Comparison of ENCODE assay signal across 1 cellular context in genomic region chr19:664913-665443, GRCh38.
TF ChIP-seq lines count a peak whose summit lies in the region.

No MANE protein-coding gene starts in this region.

TF ChIP-seq in SK-N-SH, 30 proteins besides CTCF, POLR2A, EP300 and RAD21 (continued from another document):
- TF ChIP-seq CHD2 (IDR thresholded peaks at IDR 0.05; ENCODE audit: low read length, partially characterized antibody) (peak; percentile 54), SIN3A (IDR thresholded peaks at IDR 0.05; ENCODE audit: borderline replicate concordance, low read depth, low read length) (no peak), MAX (IDR thresholded peaks at IDR 0.05; ENCODE audit: low read depth) (peak; percentile 88), FOXM1 (IDR thresholded peaks at IDR 0.05; ENCODE audit: low read depth) (no peak), TAF1 (IDR thresholded peaks at IDR 0.05; ENCODE audit: borderline replicate concordance, low read depth, low read length) (no peak), USF1 (IDR thresholded peaks at IDR 0.05; ENCODE audit: borderline replicate concordance, low read depth) (no peak), RCOR1 (IDR thresholded peaks at IDR 0.05; ENCODE audit: low read length) (peak; percentile 48; the same call in 1 of the 2 replicates), USF2 (IDR thresholded peaks at IDR 0.05; ENCODE audit: borderline replicate concordance, low read depth, low read length) (no peak)
